24 cellular contexts compared by ENCODE assay signal in genomic region chr15:39589815-39590644, GRCh38. TPM values are rescaled to one million over a fixed set of nuclear protein-coding genes. Genes with fewer than 3 reads are reported as not detected.
A peak's percentile ranks its signal among the peaks of the same experiment; 100 is the strongest.
DNase-seq lines count a peak whose midpoint lies in the region; ATAC-seq and TF ChIP-seq lines count a peak whose summit lies in the region.
"Had no signal": no experiment of that assay in that cellular context is flagged by ENCODE, and none has a peak within 500 bp of the region (broad histone marks: within the 10 kb centered on the region; RNA-seq: fewer than 3 reads in every experiment).

No MANE protein-coding gene starts in this region.

- H3K9me3 Mint-ChIP-seq in MCF 10A (ENCODE audit: unreplicated experiment), result no peaks in the 10 kb centered on the region
- H3K9me3 Mint-ChIP-seq: CD4-positive, alpha-beta T cell; natural killer cell treated with Interleukin-12 subunit alpha and Interleukin-12 subunit beta and Interleukin-15 and Interleukin-18, amount 100 ng/mL, for 72 hours; T-cell; type B pancreatic cell had no signal

- ATAC-seq in HG03432 (IDR thresholded peaks at IDR 0.05; ENCODE audit: unreplicated experiment) (no peak), GM21737 (IDR thresholded peaks at IDR 0.05; ENCODE audit: unreplicated experiment) (no peak)
- ATAC-seq: natural killer cell treated with Interleukin-12 subunit alpha and Interleukin-12 subunit beta and Interleukin-15 and Interleukin-18, amount 100 ng/mL, for 72 hours; psoas muscle; T-cell had no signal

- no peaks in the 10 kb centered on the region for H3K27me3 ChIP-seq in mammary epithelial cell (ENCODE audit: insufficient read depth, low read length)

- H3K4me3 Mint-ChIP-seq in MCF 10A (ENCODE audit: unreplicated experiment), result no peak overlapping the region
- H3K4me3 Mint-ChIP-seq: CD4-positive, alpha-beta T cell; natural killer cell treated with Interleukin-12 subunit alpha and Interleukin-12 subunit beta and Interleukin-15 and Interleukin-18, amount 100 ng/mL, for 72 hours; T-cell; type B pancreatic cell had no signal

- H3K79me2 ChIP-seq in mammary epithelial cell (ENCODE audit: insufficient read depth, low read length), result peaks cover 78% of the 10 kb centered on the region

- POLR2A ChIA-PET in MCF 10A (lab: Yijun Ruan, JAX), result interaction anchor here (0.9 to 1.5 kb wide), 2 partner anchors 16 to 51 kb away, joined by 3 read pairs; no protein-coding TSS in a partner anchor

- BruUV-seq in mammary epithelial cell (replicated peaks; lab: Mats Ljungman, UMichigan), result no TSS peak
- no TSS peak for BruUV-seq in MCF 10A (replicated peaks; lab: Mats Ljungman, UMichigan)

- H3K4me1 Mint-ChIP-seq in MCF 10A (ENCODE audit: insufficient read depth, unreplicated experiment), result peaks cover 24% of the 10 kb centered on the region

- DNase-seq in mammary epithelial cell (no peak), MCF 10A (ENCODE audit: unreplicated experiment) (no peak), dermis blood vessel endothelial cell (peak; percentile 55), kidney tubule cell (ENCODE audit: low spot score) (peak; percentile 40), GM19240 (ENCODE audit: insufficient read length, low spot score) (no peak), erythroblast (lab: John Stamatoyannopoulos, UW) (no peak)
- DNase-seq: 8988T; activated CD4-positive, CD25-positive, alpha-beta regulatory T cell; CD4-positive, alpha-beta T cell; central memory CD4-positive, alpha-beta T cell; DMS79; effector memory CD4-positive, alpha-beta T cell; NCI-H187 treated with DMSO at 0.1 percent for 48 hours; NCI-H345; NK-92 treated with Interleukin-12 subunit alpha and Interleukin-12 subunit beta, amount 100 ng/mL, for 24 hours; psoas muscle; stimulated activated CD4-positive, alpha-beta T cell treated with anti-CD3 and anti-CD28 coated beads, Interleukin-15, amount 100 ng/mL, for 24 hours; stimulated activated naive CD4-positive, alpha-beta T cell; T-cell had no signal

- no peak overlapping the region for H3K27ac Mint-ChIP-seq in MCF 10A (ENCODE audit: low read depth, unreplicated experiment)
- H3K27ac Mint-ChIP-seq: CD4-positive, alpha-beta T cell; natural killer cell treated with Interleukin-12 subunit alpha and Interleukin-12 subunit beta and Interleukin-15 and Interleukin-18, amount 100 ng/mL, for 72 hours; T-cell; type B pancreatic cell had no signal

- peaks cover 37% of the 10 kb centered on the region for H4K20me1 ChIP-seq in mammary epithelial cell (ENCODE audit: insufficient read depth, low read length)

- H3K36me3 ChIP-seq in mammary epithelial cell (ENCODE audit: insufficient read depth, low read length), result peaks cover 92% of the 10 kb centered on the region

- H3K4me1 ChIP-seq in mammary epithelial cell (ENCODE audit: insufficient read depth, low read length), result peaks cover 33% of the 10 kb centered on the region
- H3K4me1 ChIP-seq: psoas muscle had no signal

- H3K27me3 Mint-ChIP-seq in MCF 10A (ENCODE audit: insufficient read depth, unreplicated experiment), result no peaks in the 10 kb centered on the region
- H3K27me3 Mint-ChIP-seq: natural killer cell treated with Interleukin-12 subunit alpha and Interleukin-12 subunit beta and Interleukin-15 and Interleukin-18, amount 100 ng/mL, for 72 hours; type B pancreatic cell had no signal

- CTCF ChIA-PET in mammary epithelial cell (lab: Charles Lee; ENCODE audit: low non-redundant PET) (no interaction called here), MCF 10A (lab: Yijun Ruan, JAX) (interaction anchor here (0.6 to 1.6 kb wide), 5 partner anchors 91 to 685 kb away, joined by 3 to 8 read pairs (median 4); no protein-coding TSS in a partner anchor)

- no peak overlapping the region for H3K9ac ChIP-seq in mammary epithelial cell (ENCODE audit: insufficient read depth, low read length)

- intact Hi-C loops in mammary epithelial cell (cut with micrococcal nuclease), result no loop called here
- intact Hi-C loops in MCF 10A (cut with micrococcal nuclease), result no loop called here

- dilution Hi-C loops in mammary epithelial cell (cut with HindIII; ENCODE audit: low sequenced_read_pairs), result no loop called here

- 81% methylated on average over 12 of the region's 13 CpGs for WGBS in mammary epithelial cell (ENCODE audit: low coverage, missing lambda C conversion rate)

- H3K36me3 Mint-ChIP-seq in MCF 10A (ENCODE audit: insufficient read depth, unreplicated experiment), result peaks cover 100% of the 10 kb centered on the region

- in situ Hi-C loops in mammary epithelial cell (cut with MboI; ENCODE audit: low sequenced_read_pairs in 2 of 2), result loop anchor here (10.0 to 25.0 kb wide), 2 partner anchors 165 to 878 kb away; no protein-coding TSS in a partner anchor

- H3K27ac ChIP-seq in mammary epithelial cell (ENCODE audit: insufficient read depth, low read depth, low read length), result no peak overlapping the region
- H3K27ac ChIP-seq: psoas muscle had no signal

- TF ChIP-seq POLR2A in erythroblast (IDR thresholded peaks at IDR 0.05; ENCODE audit: low read length), result no peak

- peak overlapping the region in 1 of 3 experiments; percentile 23 for H3K4me3 ChIP-seq in mammary epithelial cell (replicated peaks in 1 of 3; ENCODE audit: insufficient read depth in 1 of 3, low read depth in 2 of 3, low read length in 3 of 3)
- H3K4me3 ChIP-seq: lung, psoas muscle had no signal

- no peak overlapping the region for H2AFZ ChIP-seq in mammary epithelial cell (ENCODE audit: low read depth, low read length)

- H3K9me3 ChIP-seq in mammary epithelial cell (replicated peaks; ENCODE audit: insufficient read depth, low read length), result no peaks in the 10 kb centered on the region
- H3K9me3 ChIP-seq: psoas muscle had no signal

- no peak for TF ChIP-seq CTCF in mammary epithelial cell (conservative IDR thresholded peaks at IDR 0.05 in 1 of 2, IDR thresholded peaks at IDR 0.05 in 1 of 2; ENCODE audit: extremely low read depth in 1 of 2, insufficient read depth in 1 of 2, low read depth in 1 of 2, low read length in 2 of 2)
- no peak for TF ChIP-seq CTCF in MCF 10A (IDR thresholded peaks at IDR 0.05; ENCODE audit: unreplicated experiment)

- H3K4me2 ChIP-seq in mammary epithelial cell (ENCODE audit: insufficient read depth, low read depth, low read length), result peak overlapping the region; percentile 29

RNA-seq across cellular contexts. Expression of gene THBS1, which starts 9.2 kb away (rescaled TPM):
- total RNA-seq in mammary epithelial cell, result over 10,000 TPM in 1 of 2 donors, 1,000 to 10,000 TPM in 1; 3,517 to 11,760 TPM
- polyA plus RNA-seq in mammary epithelial cell, result 909 TPM
- 7,367 TPM for polyA minus RNA-seq in mammary epithelial cell
- 103 and 393 TPM in 2 replicates for total RNA-seq in MCF 10A (2022)
- 7,970 and 9,720 TPM in 2 replicates for total RNA-seq in dermis blood vessel endothelial cell

Comparison
In these comparisons a context has a peak if more than half of its experiments do, and no peak if none do; other contexts are left out.
1. DNase-seq: peak in dermis blood vessel endothelial cell (single experiment) and kidney tubule cell (single experiment); none in mammary epithelial cell (single experiment), MCF 10A (single experiment), GM19240 (single experiment) and erythroblast (0 of 2).